ENCODE assay signal across 7 cellular contexts in genomic region chr6:70982747-70983146, GRCh38. TPM values are rescaled to one million over a fixed set of nuclear protein-coding genes. Genes with fewer than 3 reads are reported as not detected.
"Had no signal": no experiment of that assay in that cellular context is flagged by ENCODE, and none has a peak within 500 bp of the region (broad histone marks: within the 10 kb centered on the region; RNA-seq: fewer than 3 reads in every experiment).

No MANE protein-coding gene starts in this region.

- H3K4me2 ChIP-seq: GM23338 had no signal

- H2AFZ ChIP-seq: GM23338 had no signal

- H3K4me3 ChIP-seq: GM23338 had no signal

- DNase-seq: H9, HCEC 1CT had no signal

- ATAC-seq: GM23338 had no signal

- FAIRE-seq: H1, H54, HTR-8/SVneo had no signal

RNA-seq across cellular contexts. Expression of gene B3GAT2, which starts 25.9 kb away (rescaled TPM):
- total RNA-seq: HT-29 had no signal
